In genomic region chr10:90723416-90724068, GRCh38 we compare ENCODE assay signal across 1 cellular context.
TF ChIP-seq lines count a peak whose summit lies in the region.

No MANE protein-coding gene starts in this region.

TF ChIP-seq in H1, 55 proteins besides CTCF, POLR2A, EP300 and RAD21:
- TF ChIP-seq GTF2F1 (IDR thresholded peaks at IDR 0.05; ENCODE audit: borderline replicate concordance, low read depth, low read length) (no peak), TBP (IDR thresholded peaks at IDR 0.05; ENCODE audit: low read depth, low read length) (no peak), RFX5 (IDR thresholded peaks at IDR 0.05; ENCODE audit: borderline replicate concordance, low read depth, low read length) (no peak), EGR1 (IDR thresholded peaks at IDR 0.05; ENCODE audit: borderline replicate concordance, low read depth, low read length) (no peak)
TF ChIP-seq in H1: peak in this region for 0.
